Comparison of ENCODE assay signal across 8 cellular contexts in the genomic region with DNA sequence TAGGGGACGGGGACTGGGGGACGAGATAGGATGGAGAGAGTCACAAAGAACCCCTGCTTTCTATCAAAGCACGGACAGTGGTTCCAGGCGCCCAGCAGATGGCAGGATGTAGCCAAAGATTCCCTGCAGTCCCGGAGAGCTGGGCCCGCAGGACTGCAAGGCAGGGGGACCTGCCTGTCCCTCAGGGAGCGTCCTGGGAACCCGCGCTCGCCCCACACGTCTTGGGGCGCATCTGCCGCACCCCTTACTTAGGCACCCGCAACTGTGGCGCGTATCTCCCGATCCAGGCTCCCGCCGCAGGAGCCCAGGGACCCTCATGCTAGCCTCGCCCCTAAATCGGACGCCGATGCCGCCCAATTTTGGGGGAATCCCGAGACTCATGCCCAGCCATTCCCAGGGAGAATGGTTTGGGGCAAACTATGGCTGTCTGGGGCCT. TPM values are rescaled to one million over a fixed set of nuclear protein-coding genes. Genes with fewer than 3 reads are reported as not detected.
DNase-seq lines count a peak whose midpoint lies in the region; FAIRE-seq and TF ChIP-seq lines count a peak whose summit lies in the region.

No MANE protein-coding gene starts in this region.

- peaks cover 10% of the 10 kb centered on the region; the same call in 1 of the 2 replicates for H3K4me1 ChIP-seq in HUES64 (ENCODE audit: insufficient read depth, low read length)
- no peaks in the 10 kb centered on the region for H3K4me1 ChIP-seq in SJCRH30
- no peaks in the 10 kb centered on the region for H3K4me1 ChIP-seq in small intestine (ENCODE audit: control insufficient read depth in 2 of 2, insufficient read depth in 1 of 2, low read depth in 1 of 2, low read length in 1 of 2)

- H3K9me3 ChIP-seq in HUES64 (ENCODE audit: insufficient read depth, low read depth, low read length) (0 out of 2 replicates have a peak, but pooled peaks cover 3% of the 10 kb centered on the region), SJCRH30 (replicated peaks) (peaks cover 8% of the 10 kb centered on the region; the same call in 1 of the 2 replicates), small intestine (ENCODE audit: control insufficient read depth, low read depth) (no peaks in the 10 kb centered on the region)

- H3K9ac ChIP-seq in HUES64 (ENCODE audit: low read depth, low read length): peak overlapping the region; percentile 58; the same call in 1 of the 2 replicates

- no peak overlapping the region for H3K27ac ChIP-seq in HUES64 (ENCODE audit: low read depth, low read length)
- H3K27ac ChIP-seq in SJCRH30: no peak overlapping the region
- H3K27ac ChIP-seq in coronary artery: no peak overlapping the region
- H3K27ac ChIP-seq in small intestine (ENCODE audit: low read depth in 1 of 2, low read length in 1 of 2): no peak overlapping the region

- H3K27me3 ChIP-seq in HUES64 (ENCODE audit: insufficient read depth, low read length): peaks cover 41% of the 10 kb centered on the region
- H3K27me3 ChIP-seq in SJCRH30: peaks cover 3% of the 10 kb centered on the region; the same call in 1 of the 2 replicates
- H3K27me3 ChIP-seq in small intestine (ENCODE audit: control insufficient read depth in 2 of 2, insufficient read depth in 2 of 2, low read length in 2 of 2): peaks cover 4 to 9% of the 10 kb centered on the region in 2 donors

- TF ChIP-seq CTCF in coronary artery (IDR thresholded peaks at IDR 0.05): peak; percentile 48

- FAIRE-seq in small intestine (lab: Jason Lieb, UNC): no peak

- WGBS in HUES64: 2% methylated on average over 25 of the region's 25 CpGs
- WGBS in small intestine, 3 donors: 2 to 5% (median 3%) methylated on average over 25 of the region's 25 CpGs

- peak; percentile 49 for DNase-seq in activated CD4-positive, alpha-beta T cell treated with anti-CD3 and anti-CD28 coated beads for 48 hours
- no peak for DNase-seq in activated CD4-positive, alpha-beta T cell treated with anti-CD3 and anti-CD28 coated beads, Interleukin-2, amount 50 U/mL, for 1 hour
- DNase-seq in SJCRH30 (peak; percentile 72 to 83), coronary artery (ENCODE audit: low spot score) (peak; percentile 69), kidney glomerular epithelial cell (lab: John Stamatoyannopoulos, UW) (peak; percentile 79), small intestine (peak; percentile 41), NOMO-1 treated with dmso at 0.1 percent for 144 hours (lab: John Stamatoyannopoulos, UW; ENCODE audit: unreplicated experiment) (no peak)

- H3K36me3 ChIP-seq in HUES64 (ENCODE audit: insufficient read depth, low read length) (no peaks in the 10 kb centered on the region), SJCRH30 (no peaks in the 10 kb centered on the region), small intestine (ENCODE audit: control insufficient read depth in 2 of 2, insufficient read depth in 2 of 2, low read length in 2 of 2) (no peaks in the 10 kb centered on the region)

- peak overlapping the region; percentile 73 for H3K4me3 ChIP-seq in HUES64 (ENCODE audit: low read length)
- H3K4me3 ChIP-seq in SJCRH30: peak overlapping the region; percentile 36
- H3K4me3 ChIP-seq in coronary artery: peak overlapping the region; percentile 79
- H3K4me3 ChIP-seq in small intestine (ENCODE audit: low read depth in 1 of 2, low read length in 2 of 2): no peak overlapping the region

RNA-seq across cellular contexts. Expression of a gene that starts 0.7 kb away (rescaled TPM):
- 1.8 TPM for polyA plus RNA-seq in HUES64 (2013, experiment 1 of 2)
- polyA plus RNA-seq in HUES64 (2013, experiment 2 of 2): 1.8 TPM
- 0.10 and 0.20 TPM in 2 replicates for total RNA-seq in SJCRH30 (2014; rRNA removed; shearing (Covaris generic))
- polyA plus RNA-seq in small intestine: under 1 TPM in 2 of 3 donors, not detected in 1; 0.27 to 0.75 TPM

RNA-seq across cellular contexts. Expression of a gene that starts 31.3 kb away (rescaled TPM):
- polyA plus RNA-seq in HUES64 (2013, experiment 1 of 2): 0.70 TPM
- 1.5 TPM for polyA plus RNA-seq in HUES64 (2013, experiment 2 of 2)
- total RNA-seq in SJCRH30 (2014; rRNA removed; shearing (Covaris generic)): 6.6 and 8.1 TPM in 2 replicates
- under 1 TPM in 2 of 3 donors, not detected in 1; 0.36 to 0.81 TPM for polyA plus RNA-seq in small intestine

Comparison
In these comparisons a context has a peak if more than half of its experiments do, and no peak if none do; other contexts are left out.
1. DNase-seq: peak in activated CD4-positive, alpha-beta T cell treated with anti-CD3 and anti-CD28 coated beads for 48 hours (single experiment), SJCRH30 (2 of 2), coronary artery (single experiment), kidney glomerular epithelial cell (single experiment) and small intestine (single experiment); none in activated CD4-positive, alpha-beta T cell treated with anti-CD3 and anti-CD28 coated beads, Interleukin-2, amount 50 U/mL, for 1 hour (single experiment) and NOMO-1 treated with dmso at 0.1 percent for 144 hours (single experiment).
2. H3K4me3 ChIP-seq: peak in HUES64 (single experiment), SJCRH30 (single experiment) and coronary artery (single experiment); none in small intestine (0 of 2).